16 cellular contexts compared by ENCODE assay signal in genomic region chr11:11968511-11969280, GRCh38. TPM values are rescaled to one million over a fixed set of nuclear protein-coding genes. Genes with fewer than 3 reads are reported as not detected.
DNase-seq lines count a peak whose midpoint lies in the region; ATAC-seq and TF ChIP-seq lines count a peak whose summit lies in the region.
"Had no signal": no experiment of that assay in that cellular context is flagged by ENCODE, and none has a peak within 500 bp of the region (broad histone marks: within the 10 kb centered on the region; RNA-seq: fewer than 3 reads in every experiment).

No MANE protein-coding gene starts in this region.

- no peaks in the 10 kb centered on the region for H3K36me3 Mint-ChIP-seq in WTC11

- no peak overlapping the region for H3K4me3 Mint-ChIP-seq in WTC11

- H3K27me3 Mint-ChIP-seq in WTC11 (ENCODE audit: low read depth) = no peaks in the 10 kb centered on the region; the same call in 1 of the 2 replicates

- no peaks in the 10 kb centered on the region for H3K9me3 Mint-ChIP-seq in WTC11

- POLR2A ChIA-PET in WTC11 (lab: Charles Lee) = no interaction called here

- TF ChIP-seq CTCF in WTC11 (IDR thresholded peaks at IDR 0.05) = no peak

- peaks cover 12% of the 10 kb centered on the region; the same call in 1 of the 2 replicates for H3K4me1 Mint-ChIP-seq in WTC11

- CTCF ChIA-PET in WTC11 (lab: Charles Lee) = no interaction called here

- no peak overlapping the region for H3K27ac Mint-ChIP-seq in WTC11

- DNase-seq in AG08395 (ENCODE audit: low spot score) (peak; percentile 71), H7 (peak; percentile 17), mesenteric fat pad (ENCODE audit: low spot score) (peak; percentile 82), WTC11 (ENCODE audit: low spot score) (no peak), hippocampal formation (lab: John Stamatoyannopoulos, UW) (no peak), SKM-1 (lab: John Stamatoyannopoulos, UW; ENCODE audit: unreplicated experiment) (no peak)
- DNase-seq in activated CD4-positive, CD25-positive, alpha-beta regulatory T cell (lab: John Stamatoyannopoulos, UW) = no peak
- DNase-seq: activated T-cell treated with anti-CD3 and anti-CD28 coated beads, Interleukin-2, amount 50 U/mL, for 48 hours; AML-193; DMS79; effector CD4-positive, alpha-beta T cell; lower lobe of right lung; NCI-H2107; T-helper 1 cell; upper lobe of left lung had no signal

- H3K27me3 ChIP-seq in H7 (ENCODE audit: control insufficient read depth, insufficient read depth, low read length) = no peaks in the 10 kb centered on the region
- H3K27me3 ChIP-seq: upper lobe of left lung had no signal

- no peak overlapping the region for H3K4me3 ChIP-seq in H7 (ENCODE audit: insufficient read depth, low read depth, low read length)
- H3K4me3 ChIP-seq: lower lobe of right lung, upper lobe of left lung had no signal

- ATAC-seq in WTC11 = no peak
- ATAC-seq: lower lobe of right lung had no signal

- peak overlapping the region; percentile 80 for H3K27ac ChIP-seq in cingulate gyrus (ENCODE audit: low read depth, low read length)
- H3K27ac ChIP-seq: lower lobe of right lung had no signal

- H3K36me3 ChIP-seq in H7 (replicated peaks; ENCODE audit: control insufficient read depth, insufficient read depth, low read length) = no peaks in the 10 kb centered on the region; the same call in 1 of the 2 replicates
- H3K36me3 ChIP-seq: lower lobe of right lung had no signal

TF ChIP-seq in WTC11, 78 proteins besides CTCF, POLR2A, EP300 and RAD21:
- TF ChIP-seq AFF4 (CRISPR knock-in tag; IDR thresholded peaks at IDR 0.05; ENCODE audit: borderline replicate concordance) (no peak), GRHL2 (CRISPR knock-in tag; IDR thresholded peaks at IDR 0.05; ENCODE audit: insufficient replicate concordance, severe bottlenecking) (no peak), EMX1 (CRISPR knock-in tag; IDR thresholded peaks at IDR 0.05) (no peak), GABPB1 (CRISPR knock-in tag; IDR thresholded peaks at IDR 0.05) (no peak), PRRX2 (CRISPR knock-in tag; IDR thresholded peaks at IDR 0.05) (no peak), E2F1 (CRISPR knock-in tag; IDR thresholded peaks at IDR 0.05) (no peak), ETV6 (CRISPR knock-in tag; IDR thresholded peaks at IDR 0.05) (no peak)

RNA-seq across cellular contexts. Expression of gene DKK3, which starts 39.7 kb away (rescaled TPM):
- total RNA-seq in H7 (2014; rRNA removed; shearing (Covaris generic)) = 8.8 and 15.3 TPM in 2 replicates
- total RNA-seq in mesenteric fat pad (8.9 TPM), WTC11 (2021) (17.6 to 21.3 TPM (median 20.6 TPM) in 3 replicates)

Comparison
In these comparisons a context has a peak if more than half of its experiments do, and no peak if none do; other contexts are left out.
1. DNase-seq: peak in AG08395 (single experiment), H7 (single experiment) and mesenteric fat pad (single experiment); none in WTC11 (single experiment), activated CD4-positive, CD25-positive, alpha-beta regulatory T cell (0 of 4), hippocampal formation (0 of 2) and SKM-1 (single experiment).